Comparison of ENCODE assay signal across 39 cellular contexts in genomic region chr19:56806639-56807038, GRCh38. TPM values are rescaled to one million over a fixed set of nuclear protein-coding genes. Genes with fewer than 3 reads are reported as not detected.
"Had no signal": no experiment of that assay in that cellular context is flagged by ENCODE, and none has a peak within 500 bp of the region (broad histone marks: within the 10 kb centered on the region; RNA-seq: fewer than 3 reads in every experiment).

No MANE protein-coding gene starts in this region.

- H3K4me3 ChIP-seq: MG63 had no signal

- H3K36me3 ChIP-seq: MG63 had no signal

- H3K27me3 ChIP-seq: MG63 had no signal

- DNase-seq: Karpas-422, Kasumi-1, MG63, MM.1S, MV-4-11, NCI-H1048, NCI-H1092, NCI-H1092 treated with DMSO at 0.1 percent for 48 hours, NCI-H1105, NCI-H1105 treated with DMSO at 0.1 percent for 48 hours, NCI-H1417, NCI-H1417 treated with DMSO at 0.1 percent for 48 hours, NCI-H1436, NCI-H1436 treated with DMSO at 0.1 percent for 48 hours, NCI-H146, NCI-H1694, NCI-H1694 treated with DMSO at 0.1 percent for 48 hours, NCI-H187, NCI-H187 treated with DMSO at 0.1 percent for 48 hours, NCI-H1930, NCI-H2029, NCI-H2029 treated with DMSO at 0.1 percent for 48 hours, NCI-H2081, NCI-H2081 treated with DMSO at 0.1 percent for 48 hours, NCI-H2107, NCI-H2171, NCI-H2171 treated with DMSO at 0.1 percent for 48 hours, NCI-H2227 treated with DMSO at 0.1 percent for 48 hours, NCI-H226, NCI-H345, NCI-H446, NCI-H446 treated with DMSO at 0.1 percent for 48 hours, NCI-H510A, NCI-H510A treated with DMSO at 0.1 percent for 48 hours, NCI-H524 had no signal

RNA-seq across cellular contexts. Expression of gene PEG3, which starts 33.9 kb away (rescaled TPM):
- total RNA-seq: LHCN-M2, MCF 10A had no signal

RNA-seq across cellular contexts. Expression of gene ZIM2, which starts 33.9 kb away (rescaled TPM):
- total RNA-seq: LHCN-M2, M059J, MCF 10A, NCI-H460 had no signal
